ENCODE assay signal across 9 cellular contexts in the genomic region with DNA sequence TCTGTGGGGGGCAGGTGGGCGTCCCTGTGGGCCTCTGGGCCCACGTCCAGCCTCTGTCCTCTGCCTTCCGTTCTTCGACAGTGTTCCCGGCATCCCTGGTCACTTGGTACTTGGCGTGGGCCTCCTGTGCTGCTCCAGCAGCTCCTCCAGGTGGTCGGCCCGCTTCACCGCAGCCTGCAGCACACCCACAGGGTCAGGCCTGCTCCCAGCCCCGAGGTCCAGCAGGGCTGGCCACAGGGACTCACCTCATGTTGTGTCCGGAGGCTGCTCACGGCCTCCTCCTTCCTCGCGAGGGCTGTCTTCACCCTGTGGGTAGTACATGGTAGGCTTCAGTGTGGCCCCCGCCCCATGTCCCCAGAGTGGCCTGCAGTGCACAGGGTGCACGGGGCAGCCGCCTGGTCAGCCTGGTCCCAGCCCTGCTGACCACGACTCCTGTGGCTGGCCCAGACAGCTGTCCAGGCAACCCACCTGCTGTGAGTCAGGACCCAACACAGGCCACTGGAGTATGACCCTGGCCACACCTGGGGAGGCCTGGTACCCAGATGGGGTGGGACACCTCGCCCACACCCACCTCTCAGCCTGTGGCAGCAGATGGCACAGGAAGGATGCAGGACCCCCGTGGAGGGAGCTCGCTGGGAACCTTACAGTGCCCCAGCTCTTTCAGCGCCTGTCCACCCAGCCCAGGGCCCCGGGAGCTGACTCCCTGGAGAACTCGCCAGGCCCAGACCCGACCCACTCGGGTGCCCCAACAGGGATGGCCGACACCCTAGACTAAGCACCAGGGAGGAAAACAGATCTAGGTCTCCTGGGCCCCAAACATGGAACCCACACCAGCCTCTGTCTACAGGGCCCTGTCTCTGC. TPM values are rescaled to one million over a fixed set of nuclear protein-coding genes. Genes with fewer than 3 reads are reported as not detected.
DNase-seq lines count a peak whose midpoint lies in the region; ATAC-seq and TF ChIP-seq lines count a peak whose summit lies in the region.
"Had no signal": no experiment of that assay in that cellular context is flagged by ENCODE, and none has a peak within 500 bp of the region (broad histone marks: within the 10 kb centered on the region; RNA-seq: fewer than 3 reads in every experiment).

No MANE protein-coding gene starts in this region.

- TF ChIP-seq CTCF in esophagus muscularis mucosa (IDR thresholded peaks at IDR 0.05) = peak in 2 of 3 experiments; percentile 11 to 22

- intact Hi-C loops in esophagus muscularis mucosa (cut with DNase I) = no loop called here

- H3K27me3 ChIP-seq in esophagus muscularis mucosa = peaks cover 0 to under 1% (median 0%) of the 10 kb centered on the region in 4 donors

- no peak for TF ChIP-seq EP300 in esophagus muscularis mucosa (IDR thresholded peaks at IDR 0.05)

- peaks cover 0 to 1% (median 0%) of the 10 kb centered on the region in 4 donors for H3K4me1 ChIP-seq in esophagus muscularis mucosa

- 92% methylated on average over 10 of the region's 27 CpGs for WGBS in esophagus muscularis mucosa

- H3K36me3 ChIP-seq in esophagus muscularis mucosa = peaks cover 0 to 51% (median 22%) of the 10 kb centered on the region in 4 donors

- DNase-seq in NCI-H82 (lab: John Stamatoyannopoulos, UW) (peak; percentile 19), NCI-H82 treated with DMSO at 0.1 percent for 48 hours (lab: John Stamatoyannopoulos, UW; ENCODE audit: unreplicated experiment) (no peak), esophagus muscularis mucosa (ENCODE audit: extremely low spot score) (no peak), putamen (ENCODE audit: low spot score) (peak; percentile 21), kidney glomerular epithelial cell (lab: John Stamatoyannopoulos, UW) (no peak)
- DNase-seq: cerebellar nuclear complex; NCI-H2029 treated with DMSO at 0.1 percent for 48 hours; stimulated activated naive CD4-positive, alpha-beta T cell treated with Interleukin-2 at 50 U/mL for 16 hours had no signal

- H3K27ac ChIP-seq in esophagus muscularis mucosa (replicated peaks in 1 of 4) = no peak overlapping the region

- no peak for ATAC-seq in HG03354 (IDR thresholded peaks at IDR 0.05; ENCODE audit: poor library complexity, severe bottlenecking, unreplicated experiment)

- H3K4me3 ChIP-seq in esophagus muscularis mucosa = no peak overlapping the region

- H3K9me3 ChIP-seq in esophagus muscularis mucosa = no peaks in the 10 kb centered on the region

- TF ChIP-seq POLR2A in esophagus muscularis mucosa (IDR thresholded peaks at IDR 0.05; ENCODE audit: low read depth) = no peak

RNA-seq across cellular contexts. Expression of a gene that starts 23.9 kb away (rescaled TPM):
- total RNA-seq in esophagus muscularis mucosa = 10 to 100 TPM; 13.7 to 24.6 (median 16.0) TPM

RNA-seq across cellular contexts. Expression of a gene that starts 24.6 kb away (rescaled TPM):
- not detected for total RNA-seq in esophagus muscularis mucosa

RNA-seq across cellular contexts. Expression of a gene that starts 32.9 kb away (rescaled TPM):
- total RNA-seq in esophagus muscularis mucosa = 10 to 100 TPM in 1 of 4 donors, 1 to 10 TPM in 3; 4.5 to 10.6 (median 8.9) TPM

RNA-seq across cellular contexts. Expression of a gene that starts 49.0 kb away (rescaled TPM):
- total RNA-seq in esophagus muscularis mucosa = 10 to 100 TPM; 19.5 to 31.6 (median 23.5) TPM

RNA-seq across cellular contexts. Expression of a gene that starts 49.2 kb away (rescaled TPM):
- total RNA-seq in esophagus muscularis mucosa = 10 to 100 TPM; 34.6 to 54.8 (median 40.4) TPM

Comparison
In these comparisons a context has a peak if more than half of its experiments do, and no peak if none do; other contexts are left out.
1. DNase-seq: peak in NCI-H82 (single experiment) and putamen (single experiment); none in NCI-H82 treated with DMSO at 0.1 percent for 48 hours (single experiment), esophagus muscularis mucosa (single experiment) and kidney glomerular epithelial cell (single experiment).